In the genomic region with DNA sequence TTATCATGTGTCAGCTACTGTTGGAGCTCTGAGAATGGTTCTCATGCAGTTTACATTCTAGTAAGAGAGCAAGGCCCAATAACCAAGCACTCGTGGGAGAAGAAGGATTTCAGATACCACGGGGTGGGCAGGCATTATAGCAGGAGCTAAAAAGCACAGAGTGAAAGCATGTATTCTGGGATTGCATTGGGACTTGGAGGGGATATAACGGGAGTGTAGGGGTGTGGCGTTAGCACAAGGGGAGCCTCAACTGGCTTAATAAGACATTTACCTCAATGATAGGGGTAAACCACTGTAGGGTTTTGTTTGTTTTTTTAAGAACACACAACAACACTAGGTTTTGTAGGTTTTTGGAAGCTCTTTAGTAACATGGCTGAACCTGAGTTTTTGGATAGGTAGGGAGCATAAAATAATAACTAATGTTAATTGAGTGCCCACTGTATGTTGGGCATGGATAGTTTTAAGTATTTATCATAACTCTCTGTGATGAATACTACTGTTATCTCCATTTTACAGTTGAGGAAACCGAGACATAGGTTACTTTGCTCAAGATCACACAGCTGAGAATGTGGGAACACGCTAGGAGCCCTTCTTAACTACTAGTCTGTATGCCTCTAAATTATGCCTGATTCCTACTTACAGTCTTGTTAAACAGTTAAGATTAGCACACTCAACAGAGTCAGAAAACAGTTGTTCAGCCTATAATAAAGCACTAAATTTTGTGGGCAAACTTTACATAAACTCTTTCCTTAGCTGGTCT, we compare ENCODE assay signal across 8 cellular contexts. TPM values are rescaled to one million over a fixed set of nuclear protein-coding genes. Genes with fewer than 3 reads are reported as not detected.
DNase-seq lines count a peak whose midpoint lies in the region; ATAC-seq and TF ChIP-seq lines count a peak whose summit lies in the region.

No MANE protein-coding gene starts in this region.

- no peaks in the 10 kb centered on the region for H3K9me3 ChIP-seq in hepatocyte (ENCODE audit: low read depth)

- DNase-seq in T-helper 1 cell (no peak), hepatocyte (ENCODE audit: low spot score) (no peak), NCI-H187 treated with DMSO at 0.1 percent for 48 hours (lab: John Stamatoyannopoulos, UW) (no peak)
- DNase-seq in stimulated activated naive CD8-positive, alpha-beta T cell treated with anti-CD3 and anti-CD28 coated beads, Interleukin-15, amount 100 ng/mL, for 72 hours, result no peak

- H3K79me2 ChIP-seq in hepatocyte, result peaks cover 26% of the 10 kb centered on the region

- H3K9me2 ChIP-seq in hepatocyte (replicated peaks; ENCODE audit: insufficient read depth), result no peaks in the 10 kb centered on the region

- WGBS in hepatocyte (ENCODE audit: low lambda C conversion rate, missing lambda C conversion rate), result 71% methylated on average over 6 of the region's 6 CpGs

- no peak overlapping the region for H2AFZ ChIP-seq in hepatocyte

- H4K20me1 ChIP-seq in hepatocyte (ENCODE audit: insufficient read depth, poor library complexity, severe bottlenecking), result peaks cover 18% of the 10 kb centered on the region

- peak overlapping the region; percentile 71 for H3K4me3 ChIP-seq in hepatocyte

- no peak for TF ChIP-seq CTCF in VCaP (conservative IDR thresholded peaks at IDR 0.05)
- no peak for TF ChIP-seq CTCF in hepatocyte (IDR thresholded peaks at IDR 0.05; ENCODE audit: poor library complexity)

- H3K4me1 Mint-ChIP-seq in T-helper 1 cell treated with Interleukin-12 subunit alpha and Interleukin-12 subunit beta and Interleukin-4 antibody, amounts not matched to agents 30 μg/mL and 1 μg/mL, for 36 hours (ENCODE audit: low read depth), result peaks cover 43% of the 10 kb centered on the region
- peaks cover 36% of the 10 kb centered on the region for H3K4me1 Mint-ChIP-seq in stimulated activated naive CD8-positive, alpha-beta T cell treated with anti-CD3 and anti-CD28 coated beads, Interleukin-15, amount 100 ng/mL, for 72 hours

- H3K36me3 Mint-ChIP-seq in T-helper 1 cell treated with Interleukin-12 subunit alpha and Interleukin-12 subunit beta and Interleukin-4 antibody, amounts not matched to agents 30 μg/mL and 1 μg/mL, for 36 hours (ENCODE audit: low read depth), result peaks cover 25% of the 10 kb centered on the region

- H3K27me3 ChIP-seq in hepatocyte, result no peaks in the 10 kb centered on the region

- H3K4me3 Mint-ChIP-seq in T-helper 1 cell treated with Interleukin-12 subunit alpha and Interleukin-12 subunit beta and Interleukin-4 antibody, amounts not matched to agents 30 μg/mL and 1 μg/mL, for 36 hours, result peak overlapping the region; percentile 100
- peak overlapping the region; percentile 94 to 97 for H3K4me3 Mint-ChIP-seq in stimulated activated naive CD8-positive, alpha-beta T cell treated with anti-CD3 and anti-CD28 coated beads, Interleukin-15, amount 100 ng/mL, for 72 hours

- no peak for ATAC-seq in stimulated activated naive CD8-positive, alpha-beta T cell treated with anti-CD3 and anti-CD28 coated beads, Interleukin-15, amount 100 ng/mL, for 72 hours
- ATAC-seq in GM21447 (IDR thresholded peaks at IDR 0.05; ENCODE audit: unreplicated experiment) (no peak), GM21390 (IDR thresholded peaks at IDR 0.05; ENCODE audit: unreplicated experiment) (no peak)

- H3K27ac ChIP-seq in VCaP (peak overlapping the region; percentile 89), hepatocyte (peak overlapping the region; percentile 97)

- no peaks in the 10 kb centered on the region for H3K9me3 Mint-ChIP-seq in T-helper 1 cell treated with Interleukin-12 subunit alpha and Interleukin-12 subunit beta and Interleukin-4 antibody, amounts not matched to agents 30 μg/mL and 1 μg/mL, for 36 hours
- no peaks in the 10 kb centered on the region for H3K9me3 Mint-ChIP-seq in stimulated activated naive CD8-positive, alpha-beta T cell treated with anti-CD3 and anti-CD28 coated beads, Interleukin-15, amount 100 ng/mL, for 72 hours

- no peaks in the 10 kb centered on the region for H3K27me3 Mint-ChIP-seq in T-helper 1 cell treated with Interleukin-12 subunit alpha and Interleukin-12 subunit beta and Interleukin-4 antibody, amounts not matched to agents 30 μg/mL and 1 μg/mL, for 36 hours (ENCODE audit: low read depth)
- H3K27me3 Mint-ChIP-seq in stimulated activated naive CD8-positive, alpha-beta T cell treated with anti-CD3 and anti-CD28 coated beads, Interleukin-15, amount 100 ng/mL, for 72 hours, result no peaks in the 10 kb centered on the region

- no peaks in the 10 kb centered on the region for H3K36me3 ChIP-seq in hepatocyte (replicated peaks; ENCODE audit: insufficient read depth, low read depth)

- peaks cover 31% of the 10 kb centered on the region for H3K4me1 ChIP-seq in hepatocyte (ENCODE audit: insufficient read depth)

- peak overlapping the region; percentile 82 for H3K4me2 ChIP-seq in hepatocyte

- peak overlapping the region; percentile 100 for H3K27ac Mint-ChIP-seq in T-helper 1 cell treated with Interleukin-12 subunit alpha and Interleukin-12 subunit beta and Interleukin-4 antibody, amounts not matched to agents 30 μg/mL and 1 μg/mL, for 36 hours
- peak overlapping the region; percentile 59 to 99 for H3K27ac Mint-ChIP-seq in stimulated activated naive CD8-positive, alpha-beta T cell treated with anti-CD3 and anti-CD28 coated beads, Interleukin-15, amount 100 ng/mL, for 72 hours

RNA-seq across cellular contexts. Expression of gene SIAH2, which starts 1.8 kb away (rescaled TPM):
- 43.6 and 46.4 TPM in 2 replicates for total RNA-seq in hepatocyte
- 54.3 and 57.9 TPM in 2 replicates for polyA plus RNA-seq in hepatocyte
